Comparison of ENCODE assay signal across 18 cellular contexts in genomic region chr14:73833024-73833423, GRCh38. TPM values are rescaled to one million over a fixed set of nuclear protein-coding genes. Genes with fewer than 3 reads are reported as not detected.
DNase-seq lines count a peak whose midpoint lies in the region; ATAC-seq, FAIRE-seq and TF ChIP-seq lines count a peak whose summit lies in the region.
"Had no signal": no experiment of that assay in that cellular context is flagged by ENCODE, and none has a peak within 500 bp of the region (broad histone marks: within the 10 kb centered on the region; RNA-seq: fewer than 3 reads in every experiment).

No MANE protein-coding gene starts in this region.

- H2AFZ ChIP-seq in ACC112 (ENCODE audit: low read length, unreplicated experiment): peak overlapping the region; percentile 77

- no peak overlapping the region for H3K4me3 Mint-ChIP-seq in CD8-positive, alpha-beta T cell
- H3K4me3 Mint-ChIP-seq: activated naive CD8-positive, alpha-beta T cell treated with anti-CD3 and anti-CD28 coated beads, Interleukin-2, amount 10 ng/mL, durations not matched to agents 7 days and 5 days; natural killer cell had no signal

- FAIRE-seq in HTR-8/SVneo (lab: Jason Lieb, UNC): peak; percentile 72

- no peaks in the 10 kb centered on the region for H3K9me3 ChIP-seq in CD8-positive, alpha-beta T cell (ENCODE audit: low read length)
- H3K9me3 ChIP-seq: thoracic aorta had no signal

- no peaks in the 10 kb centered on the region for H3K79me2 ChIP-seq in ACC112 (ENCODE audit: control insufficient read depth, insufficient read depth, low read length, unreplicated experiment)

- ATAC-seq in left lobe of liver: peak; percentile 47
- no peak for ATAC-seq in left colon
- no peak for ATAC-seq in CD8-positive, alpha-beta T cell
- ATAC-seq: natural killer cell had no signal

- H3K4me1 ChIP-seq in ACC112 (ENCODE audit: control insufficient read depth, insufficient read depth, low read length, unreplicated experiment): peaks cover 29% of the 10 kb centered on the region
- no peaks in the 10 kb centered on the region for H3K4me1 ChIP-seq in CD8-positive, alpha-beta T cell (ENCODE audit: insufficient read depth, low read length)

- no peaks in the 10 kb centered on the region for H3K36me3 ChIP-seq in ACC112 (ENCODE audit: insufficient read depth, low read length)
- H3K36me3 ChIP-seq in CD8-positive, alpha-beta T cell (ENCODE audit: insufficient read depth, low read length): no peaks in the 10 kb centered on the region
- H3K36me3 ChIP-seq: thoracic aorta had no signal

- POLR2A ChIA-PET in CD8-positive, alpha-beta T cell (lab: Charles Lee): no interaction called here

- CTCF ChIA-PET in CD8-positive, alpha-beta T cell (lab: Charles Lee): interaction anchor here (11.5 kb wide), 1 partner anchor 105 kb away, joined by 186 read pairs; no protein-coding TSS in a partner anchor

- no peak overlapping the region for H3K4me3 ChIP-seq in ACC112 (ENCODE audit: low read depth, low read length)
- no peak overlapping the region for H3K4me3 ChIP-seq in CD8-positive, alpha-beta T cell (ENCODE audit: low read depth, low read length)
- H3K4me3 ChIP-seq: thoracic aorta had no signal

- no peaks in the 10 kb centered on the region for H3K9me3 Mint-ChIP-seq in CD8-positive, alpha-beta T cell
- H3K9me3 Mint-ChIP-seq: activated naive CD8-positive, alpha-beta T cell treated with anti-CD3 and anti-CD28 coated beads, Interleukin-2, amount 10 ng/mL, durations not matched to agents 7 days and 5 days; natural killer cell had no signal

- intact Hi-C loops in left colon (cut with DNase I, micrococcal nuclease): no loop called here
- intact Hi-C loops in CD8-positive, alpha-beta T cell (cut with DNase I, micrococcal nuclease): no loop called here

- no peaks in the 10 kb centered on the region for H3K27me3 ChIP-seq in ACC112 (ENCODE audit: insufficient read depth, low read length)
- H3K27me3 ChIP-seq in CD8-positive, alpha-beta T cell (ENCODE audit: insufficient read depth, low read length): no peaks in the 10 kb centered on the region

- no peak overlapping the region for H3K27ac Mint-ChIP-seq in CD8-positive, alpha-beta T cell
- H3K27ac Mint-ChIP-seq: activated naive CD8-positive, alpha-beta T cell treated with anti-CD3 and anti-CD28 coated beads, Interleukin-2, amount 10 ng/mL, durations not matched to agents 7 days and 5 days; natural killer cell had no signal

- H3K36me3 Mint-ChIP-seq in CD8-positive, alpha-beta T cell: no peaks in the 10 kb centered on the region
- H3K36me3 Mint-ChIP-seq: activated naive CD8-positive, alpha-beta T cell treated with anti-CD3 and anti-CD28 coated beads, Interleukin-2, amount 10 ng/mL, durations not matched to agents 7 days and 5 days; natural killer cell had no signal

- no peak for TF ChIP-seq CTCF in CD8-positive, alpha-beta T cell (IDR thresholded peaks at IDR 0.05)

- DNase-seq in HTR-8/SVneo (ENCODE audit: insufficient read length, low spot score) (no peak), cerebellar cortex (ENCODE audit: low spot score) (peak; percentile 87), left lobe of liver (ENCODE audit: low spot score) (no peak), left colon (no peak), NCI-H524 treated with DMSO at 0.1 percent for 48 hours (lab: John Stamatoyannopoulos, UW) (no peak), middle frontal gyrus (ENCODE audit: extremely low spot score, low spot score) (no peak)
- no peak for DNase-seq in CD8-positive, alpha-beta T cell
- DNase-seq: activated CD4-positive, alpha-beta T cell treated with anti-CD3 and anti-CD28 coated beads for 4 hours; activated naive CD8-positive, alpha-beta T cell treated with anti-CD3 and anti-CD28 coated beads, Interleukin-2, amount 10 ng/mL, durations not matched to agents 7 days and 5 days; activated T-cell treated with anti-CD3 and anti-CD28 coated beads for 4 hours; GOT3; natural killer cell; NCI-H1048; NCI-H82; stimulated activated CD4-positive, alpha-beta T cell treated with anti-CD3 and anti-CD28 coated beads, Interleukin-1b, Interleukin-23, amount 100 ng/mL, for 48 hours had no signal

- H3K27me3 Mint-ChIP-seq in CD8-positive, alpha-beta T cell (ENCODE audit: low read depth): no peaks in the 10 kb centered on the region

- peak overlapping the region; percentile 40 for H3K27ac ChIP-seq in ACC112 (ENCODE audit: low read depth, low read length)
- H3K27ac ChIP-seq in CD8-positive, alpha-beta T cell (ENCODE audit: low read depth, low read length): no peak overlapping the region
- H3K27ac ChIP-seq: epithelial cell of prostate, thoracic aorta had no signal

- peaks cover 8% of the 10 kb centered on the region for H3K4me1 Mint-ChIP-seq in CD8-positive, alpha-beta T cell (ENCODE audit: low read depth)

RNA-seq across cellular contexts. Expression of gene PTGR2, which starts 18.6 kb away (rescaled TPM):
- total RNA-seq in left lobe of liver (10.9 TPM), left colon (10 to 100 TPM; 14.7 to 16.0 TPM)
- 1 to 10 TPM; 1.2 to 1.4 TPM for total RNA-seq in CD8-positive, alpha-beta T cell

RNA-seq across cellular contexts. Expression of gene ZNF410, which starts 53.6 kb away (rescaled TPM):
- total RNA-seq in left lobe of liver (17.1 TPM), left colon (10 to 100 TPM; 40.1 to 40.2 TPM)
- total RNA-seq in CD8-positive, alpha-beta T cell: 10 to 100 TPM; 86.6 to 89.2 TPM
